Comparison of ENCODE assay signal across 34 cellular contexts in the genomic region with DNA sequence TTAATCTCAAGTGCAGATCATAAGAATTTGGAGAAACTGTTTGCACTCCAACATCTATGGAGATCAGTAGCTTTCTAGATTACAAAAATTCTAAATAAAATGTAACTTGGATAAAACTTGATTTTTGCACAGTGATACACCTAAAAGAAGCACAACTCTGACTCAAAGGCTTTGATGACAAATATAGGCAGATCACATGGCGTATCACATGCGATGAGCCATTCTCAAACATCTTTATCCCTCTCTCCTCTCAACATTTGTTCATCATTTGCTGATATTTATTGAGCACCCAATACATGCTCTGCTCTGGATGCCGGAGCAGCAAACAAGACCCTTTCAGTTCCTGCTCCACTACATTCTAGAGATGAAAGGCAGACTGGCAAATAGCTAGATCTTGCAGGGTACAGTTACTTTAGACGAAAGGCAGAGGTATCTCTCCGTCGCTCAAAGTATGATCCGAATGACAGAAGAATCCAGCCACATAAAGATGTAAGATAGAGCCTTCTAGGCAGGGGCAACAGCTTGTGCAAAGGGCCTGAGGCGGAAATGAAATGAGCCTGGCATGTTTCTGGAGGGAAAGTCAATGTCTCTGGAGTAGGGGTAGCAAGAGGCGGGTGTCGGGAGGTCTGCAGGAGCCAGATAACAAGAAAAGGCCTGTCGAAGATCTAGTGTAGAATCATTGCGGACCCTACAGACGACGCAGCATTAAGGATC.
DNase-seq lines count a peak whose midpoint lies in the region; ATAC-seq and TF ChIP-seq lines count a peak whose summit lies in the region.
"Had no signal": no experiment of that assay in that cellular context is flagged by ENCODE, and none has a peak within 500 bp of the region (broad histone marks: within the 10 kb centered on the region; RNA-seq: fewer than 3 reads in every experiment).

No MANE protein-coding gene starts in this region.

- BruUV-seq in Calu3 (replicated peaks; lab: Mats Ljungman, UMichigan) = no TSS peak
- TSS peak; percentile 23 for BruUV-seq in PC-3 (replicated peaks; lab: Mats Ljungman, UMichigan)

- no peak overlapping the region for H4K12ac ChIP-seq in trophoblast cell (ENCODE audit: low read depth, low read length)

- no peak for ATAC-seq in PC-3
- ATAC-seq in stimulated activated naive B cell treated with anti-CD40 and anti-IgM and Interleukin-4, amounts not matched to agents 10 μg/mL and 1 μg/mL and 100 μg/mL, for 72 hours (replicated peaks) = no peak
- ATAC-seq: activated naive CD8-positive, alpha-beta T cell treated with anti-CD3 and anti-CD28 coated beads, Interleukin-2, amount 50 U/mL, for 24 hours; foreskin keratinocyte; heart left ventricle; right cardiac atrium; stimulated activated naive CD8-positive, alpha-beta T cell treated with anti-CD3 and anti-CD28 coated beads, Interleukin-15, amount 100 ng/mL, for 72 hours had no signal

- H3K9me3 Mint-ChIP-seq in Calu3 (ENCODE audit: low read depth, unreplicated experiment) = no peaks in the 10 kb centered on the region
- H3K9me3 Mint-ChIP-seq in stimulated activated naive B cell treated with anti-CD40 and anti-IgM and Interleukin-4, amounts not matched to agents 10 μg/mL and 1 μg/mL and 100 μg/mL, for 72 hours = no peaks in the 10 kb centered on the region
- H3K9me3 Mint-ChIP-seq: activated CD4-positive, alpha-beta T cell treated with anti-CD3 and anti-CD28 coated beads, Interleukin-2, amount 10 ng/mL, durations not matched to agents 7 days and 5 days; activated naive CD8-positive, alpha-beta T cell treated with anti-CD3 and anti-CD28 coated beads, Interleukin-2, amount 50 U/mL, for 24 hours; HFFc6; stimulated activated naive CD8-positive, alpha-beta T cell treated with anti-CD3 and anti-CD28 coated beads, Interleukin-15, amount 100 ng/mL, for 72 hours had no signal

- peaks cover 15% of the 10 kb centered on the region for H3K79me1 ChIP-seq in trophoblast cell (ENCODE audit: low read length)

- no peak for TF ChIP-seq CTCF in Calu3 (IDR thresholded peaks at IDR 0.05; ENCODE audit: unreplicated experiment)
- TF ChIP-seq CTCF in PC-3 (conservative IDR thresholded peaks at IDR 0.05; ENCODE audit: low read depth, low read length) = no peak
- no peak for TF ChIP-seq CTCF in esophagus muscularis mucosa (IDR thresholded peaks at IDR 0.05)

- TF ChIP-seq POLR2A in esophagus muscularis mucosa (IDR thresholded peaks at IDR 0.05; ENCODE audit: low read depth) = no peak

- H3K79me2 ChIP-seq in PC-3 (ENCODE audit: low read length) (no peaks in the 10 kb centered on the region), trophoblast cell (ENCODE audit: control insufficient read depth, insufficient read depth, low read length, poor library complexity) (peaks cover 4% of the 10 kb centered on the region)

- no peak for TF ChIP-seq EP300 in esophagus muscularis mucosa (IDR thresholded peaks at IDR 0.05)

- H2AFZ ChIP-seq in PC-3 (ENCODE audit: low read length) (0 out of 2 replicates have a peak overlapping the region, but pooled peaks have one; percentile 5), trophoblast cell (ENCODE audit: insufficient read depth, low read length, poor library complexity) (no peak overlapping the region)

- H3K27me3 ChIP-seq in PC-3 (ENCODE audit: low read length) (no peaks in the 10 kb centered on the region), esophagus muscularis mucosa (no peaks in the 10 kb centered on the region), trophoblast cell (ENCODE audit: insufficient read depth, low read length) (no peaks in the 10 kb centered on the region)
- H3K27me3 ChIP-seq: BLaER1, foreskin keratinocyte, heart left ventricle, neutrophil, SJSA1, uterus had no signal

- H4K20me1 ChIP-seq in PC-3 (ENCODE audit: low read length) = no peaks in the 10 kb centered on the region
- H4K20me1 ChIP-seq: BLaER1 had no signal

- H3K27ac ChIP-seq in PC-3 (ENCODE audit: low read length) = peak overlapping the region; percentile 19; the same call in 1 of the 2 replicates
- peak overlapping the region in 3 of 4 donors; percentile 20 to 83 (median 81) for H3K27ac ChIP-seq in esophagus muscularis mucosa (replicated peaks in 1 of 4)
- H3K27ac ChIP-seq in trophoblast cell (ENCODE audit: low read depth, low read length) = no peak overlapping the region
- H3K27ac ChIP-seq: BLaER1, coronary artery, foreskin keratinocyte, left ventricle myocardium inferior, neutrophil, SJSA1, thoracic aorta, uterus had no signal

- peak overlapping the region; percentile 15 for H2BK120ac ChIP-seq in trophoblast cell (ENCODE audit: insufficient read depth, low read length, poor library complexity)

- intact Hi-C loops in Calu3 (cut with micrococcal nuclease; ENCODE audit: unreplicated experiment) (no loop called here), PC-3 (cut with micrococcal nuclease) (no loop called here), esophagus muscularis mucosa (cut with DNase I) (no loop called here)

- H2AK5ac ChIP-seq in trophoblast cell (ENCODE audit: low read length) = no peak overlapping the region

- no peak overlapping the region for H2BK5ac ChIP-seq in trophoblast cell (ENCODE audit: low read depth, low read length, poor library complexity)

- H3K4me1 Mint-ChIP-seq in Calu3 (ENCODE audit: low read depth, unreplicated experiment) = peaks cover 13% of the 10 kb centered on the region
- H3K4me1 Mint-ChIP-seq in stimulated activated naive B cell treated with anti-CD40 and anti-IgM and Interleukin-4, amounts not matched to agents 10 μg/mL and 1 μg/mL and 100 μg/mL, for 72 hours = peaks cover 10 to 28% of the 10 kb centered on the region in 2 donors

- 96% methylated on average over 14 of the region's 14 CpGs for WGBS in esophagus muscularis mucosa
- no CpG with 5 or more reads among the region's 14 CpGs for WGBS in trophoblast cell (ENCODE audit: extremely low coverage, insufficient coverage, insufficient read length)

- H3K4me3 ChIP-seq in PC-3 (ENCODE audit: low read length) = no peak overlapping the region
- H3K4me3 ChIP-seq in esophagus muscularis mucosa = no peak overlapping the region
- no peak overlapping the region for H3K4me3 ChIP-seq in trophoblast cell (ENCODE audit: low read depth, low read length)
- H3K4me3 ChIP-seq: BLaER1, coronary artery, heart left ventricle, left ventricle myocardium inferior, SJSA1, thoracic aorta, uterus had no signal

- no peaks in the 10 kb centered on the region for H3K27me3 Mint-ChIP-seq in Calu3 (ENCODE audit: unreplicated experiment)
- H3K27me3 Mint-ChIP-seq in stimulated activated naive B cell treated with anti-CD40 and anti-IgM and Interleukin-4, amounts not matched to agents 10 μg/mL and 1 μg/mL and 100 μg/mL, for 72 hours = peaks cover 0 to 3% of the 10 kb centered on the region in 2 donors
- H3K27me3 Mint-ChIP-seq: activated CD4-positive, alpha-beta T cell treated with anti-CD3 and anti-CD28 coated beads, Interleukin-2, amount 10 ng/mL, durations not matched to agents 7 days and 5 days; activated naive CD8-positive, alpha-beta T cell treated with anti-CD3 and anti-CD28 coated beads, Interleukin-2, amount 50 U/mL, for 24 hours; stimulated activated naive CD8-positive, alpha-beta T cell treated with anti-CD3 and anti-CD28 coated beads, Interleukin-15, amount 100 ng/mL, for 72 hours had no signal

- H3K4me3 Mint-ChIP-seq in Calu3 (ENCODE audit: low read depth, unreplicated experiment) = no peak overlapping the region
- H3K4me3 Mint-ChIP-seq in stimulated activated naive B cell treated with anti-CD40 and anti-IgM and Interleukin-4, amounts not matched to agents 10 μg/mL and 1 μg/mL and 100 μg/mL, for 72 hours = no peak overlapping the region
- H3K4me3 Mint-ChIP-seq: activated CD4-positive, alpha-beta T cell treated with anti-CD3 and anti-CD28 coated beads, Interleukin-2, amount 10 ng/mL, durations not matched to agents 7 days and 5 days; activated naive CD8-positive, alpha-beta T cell treated with anti-CD3 and anti-CD28 coated beads, Interleukin-2, amount 50 U/mL, for 24 hours; HFFc6; stimulated activated naive CD8-positive, alpha-beta T cell treated with anti-CD3 and anti-CD28 coated beads, Interleukin-15, amount 100 ng/mL, for 72 hours had no signal

- H4K8ac ChIP-seq in trophoblast cell (ENCODE audit: low read depth, low read length) = no peak overlapping the region

- no peak overlapping the region for H3K9ac ChIP-seq in PC-3 (ENCODE audit: low read length)
- no peak overlapping the region for H3K9ac ChIP-seq in trophoblast cell (ENCODE audit: low read length)
- H3K9ac ChIP-seq: BLaER1 had no signal

- H3K36me3 Mint-ChIP-seq in Calu3 (ENCODE audit: insufficient read depth, unreplicated experiment) = peaks cover 17% of the 10 kb centered on the region
- no peaks in the 10 kb centered on the region for H3K36me3 Mint-ChIP-seq in stimulated activated naive B cell treated with anti-CD40 and anti-IgM and Interleukin-4, amounts not matched to agents 10 μg/mL and 1 μg/mL and 100 μg/mL, for 72 hours

- no peaks in the 10 kb centered on the region for H3K36me3 ChIP-seq in PC-3 (ENCODE audit: low read depth, low read length)
- H3K36me3 ChIP-seq in esophagus muscularis mucosa = no peaks in the 10 kb centered on the region
- H3K36me3 ChIP-seq in trophoblast cell (ENCODE audit: control insufficient read depth in 1 of 2, insufficient read depth in 2 of 2, low read length in 2 of 2) = no peaks in the 10 kb centered on the region
- H3K36me3 ChIP-seq: BLaER1, heart left ventricle, left ventricle myocardium inferior, neutrophil, SJSA1, thoracic aorta, uterus had no signal

- H3K4ac ChIP-seq in trophoblast cell (ENCODE audit: low read depth, low read length) = no peak overlapping the region

- no peaks in the 10 kb centered on the region for H3K9me3 ChIP-seq in PC-3 (ENCODE audit: low read length)
- H3K9me3 ChIP-seq in esophagus muscularis mucosa = no peaks in the 10 kb centered on the region
- peaks cover 2% of the 10 kb centered on the region for H3K9me3 ChIP-seq in trophoblast cell (ENCODE audit: insufficient read depth, low read depth, low read length)
- H3K9me3 ChIP-seq: BLaER1, heart left ventricle, left ventricle myocardium inferior, neutrophil, SJSA1, thoracic aorta, uterus had no signal

- H3K4me1 ChIP-seq in PC-3 (ENCODE audit: insufficient read depth, low read length) (peaks cover 43% of the 10 kb centered on the region), esophagus muscularis mucosa (peaks cover 21 to 62% (median 61%) of the 10 kb centered on the region in 4 donors), trophoblast cell (ENCODE audit: control insufficient read depth in 1 of 2, insufficient read depth in 2 of 2, low read length in 2 of 2) (peaks cover 12 to 15% of the 10 kb centered on the region in 2 experiments)

- H4K91ac ChIP-seq in trophoblast cell (ENCODE audit: low read depth, low read length) = peak overlapping the region; percentile 28

- H3F3A ChIP-seq in PC-3 (ENCODE audit: low read length, unreplicated experiment) = no peaks in the 10 kb centered on the region

- no peak overlapping the region for H3K23ac ChIP-seq in trophoblast cell (ENCODE audit: low read length)

- CTCF ChIA-PET in Calu3 (lab: Charles Lee) (interaction anchor here (0.9 to 1.2 kb wide), 2 partner anchors 17 to 34 kb away, joined by 3 to 4 read pairs; no protein-coding TSS in a partner anchor), PC-3 (lab: Charles Lee) (no interaction called here)

- peak overlapping the region; percentile 45 for H2BK12ac ChIP-seq in trophoblast cell (ENCODE audit: low read length)

- H3K14ac ChIP-seq in trophoblast cell (ENCODE audit: low read length) = no peak overlapping the region

- POLR2A ChIA-PET in PC-3 (lab: Charles Lee; ENCODE audit: unreplicated experiment) = no interaction called here

- H3K4me2 ChIP-seq in PC-3 (ENCODE audit: low read length) (no peak overlapping the region), trophoblast cell (ENCODE audit: low read length) (no peak overlapping the region)
- H3K4me2 ChIP-seq: BLaER1 had no signal

- no peaks in the 10 kb centered on the region for H3K9me2 ChIP-seq in PC-3 (replicated peaks; ENCODE audit: low read length)

- no peak for DNase-seq in Calu3
- peak; percentile 30 for DNase-seq in PC-3
- no peak for DNase-seq in esophagus muscularis mucosa (ENCODE audit: extremely low spot score)
- DNase-seq in trophoblast cell = peak; percentile 38 to 86
- DNase-seq in activated CD4-positive, alpha-beta T cell treated with anti-CD3 and anti-CD28 coated beads, Interleukin-2, amount 50 U/mL, for 1 hour = no peak
- DNase-seq in stimulated activated naive B cell treated with anti-CD40 and anti-IgM and Interleukin-4, amounts not matched to agents 10 μg/mL and 1 μg/mL and 100 μg/mL, for 72 hours = no peak
- DNase-seq in DMS114 treated with DMSO at 0.1 percent for 48 hours (lab: John Stamatoyannopoulos, UW; ENCODE audit: unreplicated experiment) = no peak
- DNase-seq: activated CD4-positive, alpha-beta T cell treated with anti-CD3 and anti-CD28 coated beads, Interleukin-2, amount 10 ng/mL, durations not matched to agents 7 days and 5 days; activated effector memory CD4-positive, alpha-beta T cell treated with Interleukin-2 at 50 U/mL for 16 hours; activated naive CD8-positive, alpha-beta T cell treated with anti-CD3 and anti-CD28 coated beads, Interleukin-2, amount 50 U/mL, for 24 hours; activated T-cell treated with anti-CD3 and anti-CD28 coated beads, Interleukin-2, amount 50 U/mL, for 1 hour; caudate nucleus; DMS79; effector memory CD4-positive, alpha-beta T cell; erythroblast; foreskin keratinocyte; GDM1; heart left ventricle; HFFc6; left ventricle myocardium inferior; NCI-H1417; NCI-H2029; NCI-H748 treated with DMSO at 0.1 percent for 48 hours; right cardiac atrium; stimulated activated CD4-positive, alpha-beta T cell treated with anti-CD3 and anti-CD28 coated beads, Interleukin-1b, Interleukin-23, amount 100 ng/mL, for 48 hours; stimulated activated CD8-positive, alpha-beta memory T cell treated with anti-CD3 and anti-CD28 coated beads, Interleukin-4, amount 100 ng/mL, for 48 hours; stimulated activated naive CD8-positive, alpha-beta T cell treated with anti-CD3 and anti-CD28 coated beads, Interleukin-15, amount 100 ng/mL, for 72 hours; T1000; uterus had no signal

- H3K18ac ChIP-seq in trophoblast cell (ENCODE audit: low read length) = no peak overlapping the region

- H3K27ac Mint-ChIP-seq in Calu3 (ENCODE audit: unreplicated experiment) = peak overlapping the region; percentile 45
- no peak overlapping the region for H3K27ac Mint-ChIP-seq in stimulated activated naive B cell treated with anti-CD40 and anti-IgM and Interleukin-4, amounts not matched to agents 10 μg/mL and 1 μg/mL and 100 μg/mL, for 72 hours
- H3K27ac Mint-ChIP-seq: activated naive CD8-positive, alpha-beta T cell treated with anti-CD3 and anti-CD28 coated beads, Interleukin-2, amount 50 U/mL, for 24 hours; HFFc6; stimulated activated naive CD8-positive, alpha-beta T cell treated with anti-CD3 and anti-CD28 coated beads, Interleukin-15, amount 100 ng/mL, for 72 hours had no signal

Comparison
In these comparisons a context has a peak if more than half of its experiments do, and no peak if none do; other contexts are left out.
1. DNase-seq: peak in PC-3 (single experiment) and trophoblast cell (2 of 2); none in Calu3 (single experiment), esophagus muscularis mucosa (single experiment), activated CD4-positive, alpha-beta T cell treated with anti-CD3 and anti-CD28 coated beads, Interleukin-2, amount 50 U/mL, for 1 hour (single experiment), stimulated activated naive B cell treated with anti-CD40 and anti-IgM and Interleukin-4, amounts not matched to agents 10 μg/mL and 1 μg/mL and 100 μg/mL, for 72 hours (single experiment) and DMS114 treated with DMSO at 0.1 percent for 48 hours (single experiment).